Comparison of ENCODE assay signal across 12 cellular contexts in the genomic region with DNA sequence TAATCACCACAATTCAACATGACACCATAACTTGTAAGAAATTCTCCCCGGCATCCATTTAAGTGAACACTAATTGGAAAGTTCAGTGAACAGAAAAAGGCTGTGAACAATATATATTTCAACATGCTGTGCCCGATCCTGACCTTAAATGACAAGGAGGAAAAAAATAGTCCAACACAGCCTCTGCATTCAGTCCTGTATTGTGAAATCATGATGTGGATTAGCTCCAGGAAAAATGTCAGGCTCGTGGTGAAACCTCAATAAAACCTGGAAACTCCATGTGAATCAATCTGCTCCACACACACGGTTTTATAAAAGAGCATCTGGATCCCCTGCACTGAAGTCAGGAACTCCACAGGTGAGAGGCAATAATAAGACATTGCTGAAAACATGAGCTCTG.
DNase-seq lines count a peak whose midpoint lies in the region; ATAC-seq and TF ChIP-seq lines count a peak whose summit lies in the region.
"Had no signal": no experiment of that assay in that cellular context is flagged by ENCODE, and none has a peak within 500 bp of the region (broad histone marks: within the 10 kb centered on the region; RNA-seq: fewer than 3 reads in every experiment).

No MANE protein-coding gene starts in this region.

- H3K4me3 ChIP-seq in epithelial cell of esophagus (ENCODE audit: low read length) (no peak overlapping the region), osteoblast (ENCODE audit: insufficient read depth, low read length) (no peak overlapping the region)

- no peaks in the 10 kb centered on the region for H3K9me3 ChIP-seq in osteoblast (ENCODE audit: low read depth, low read length)

- no peaks in the 10 kb centered on the region for H4K20me1 ChIP-seq in osteoblast (ENCODE audit: insufficient read depth, low read length)

- no peaks in the 10 kb centered on the region for H3K79me2 ChIP-seq in osteoblast (ENCODE audit: insufficient read depth, low read length)

- DNase-seq in ELR (ENCODE audit: low read depth) (peak; percentile 3), NCI-H226 (peak; percentile 14), epithelial cell of esophagus (ENCODE audit: low read depth) (peak; percentile 71), osteoblast (ENCODE audit: insufficient read length, low spot score, missing footprints) (no peak), AG08396 (ENCODE audit: low spot score) (no peak), MV-4-11 (lab: John Stamatoyannopoulos, UW) (no peak)
- DNase-seq: CD8-positive, alpha-beta memory T cell; H7; naive B cell; T-helper 2 cell had no signal

- TF ChIP-seq CTCF in epithelial cell of esophagus (IDR thresholded peaks at IDR 0.05; ENCODE audit: insufficient read depth, low read depth, low read length, missing control alignments) = no peak
- TF ChIP-seq CTCF in osteoblast (IDR thresholded peaks at IDR 0.05; ENCODE audit: extremely low read depth, low read depth, low read length) = no peak

- H3K4me2 ChIP-seq in osteoblast (ENCODE audit: insufficient read depth, low read length) = peak overlapping the region; percentile 21

- H3K36me3 ChIP-seq in osteoblast (ENCODE audit: insufficient read depth, low read length) = no peaks in the 10 kb centered on the region

- H3K27ac ChIP-seq in osteoblast (ENCODE audit: low read depth, low read length) = no peak overlapping the region

- H3K4me1 ChIP-seq in osteoblast (ENCODE audit: insufficient read depth, low read length) = no peaks in the 10 kb centered on the region

- ATAC-seq in HG02852 (IDR thresholded peaks at IDR 0.05; ENCODE audit: unreplicated experiment) = no peak
- ATAC-seq in GM18868 (IDR thresholded peaks at IDR 0.05; ENCODE audit: unreplicated experiment) = no peak

- H2AFZ ChIP-seq in osteoblast (ENCODE audit: low read length) = no peak overlapping the region

- H3K27me3 ChIP-seq in osteoblast (ENCODE audit: insufficient read depth, low read length) = no peaks in the 10 kb centered on the region

Comparison
In these comparisons a context has a peak if more than half of its experiments do, and no peak if none do; other contexts are left out.
1. DNase-seq: peak in ELR (single experiment), NCI-H226 (single experiment) and epithelial cell of esophagus (single experiment); none in osteoblast (single experiment), AG08396 (single experiment) and MV-4-11 (single experiment).